ENCODE assay signal across 20 cellular contexts in the genomic region with DNA sequence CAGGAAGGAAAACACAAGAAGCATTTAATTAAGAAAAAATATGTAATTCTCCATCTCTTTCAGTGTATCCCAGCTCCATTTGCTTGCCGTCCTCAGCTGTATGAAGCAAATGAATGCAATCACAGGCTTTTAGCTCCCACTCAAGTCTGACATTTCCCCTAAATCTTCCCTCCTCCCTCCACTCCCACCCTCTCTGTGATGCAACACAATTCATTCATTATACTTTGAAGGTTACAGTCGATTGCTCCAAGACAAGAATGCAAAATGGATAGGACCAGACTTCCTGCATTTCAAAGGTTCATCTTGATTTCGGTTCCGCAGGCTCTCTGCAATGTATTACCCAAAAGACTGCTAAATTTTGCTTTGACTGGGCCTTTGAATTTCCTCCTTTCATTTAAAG.
A peak's percentile ranks its signal among the peaks of the same experiment; 100 is the strongest.
DNase-seq lines count a peak whose midpoint lies in the region; ATAC-seq and TF ChIP-seq lines count a peak whose summit lies in the region.
"Had no signal": no experiment of that assay in that cellular context is flagged by ENCODE, and none has a peak within 500 bp of the region (broad histone marks: within the 10 kb centered on the region; RNA-seq: fewer than 3 reads in every experiment).

No MANE protein-coding gene starts in this region.

- no peak for TF ChIP-seq POLR2A in tibial nerve (IDR thresholded peaks at IDR 0.05)

- peaks cover 0 to 11% (median 3%) of the 10 kb centered on the region in 4 donors for H3K4me1 ChIP-seq in tibial nerve
- H3K4me1 ChIP-seq: heart right ventricle, psoas muscle had no signal

- 38 to 43% methylated on average over 4 of the region's 4 CpGs for WGBS in tibial nerve, 2 donors

- H3K9me3 ChIP-seq in tibial nerve = no peaks in the 10 kb centered on the region
- H3K9me3 ChIP-seq: heart right ventricle, psoas muscle had no signal

- peak in 1 of 2 donors; percentile 50 for TF ChIP-seq EP300 in tibial nerve (IDR thresholded peaks at IDR 0.05)

- H3K36me3 ChIP-seq in tibial nerve = no peaks in the 10 kb centered on the region
- H3K36me3 ChIP-seq: heart right ventricle had no signal

- ATAC-seq in HG02763 (IDR thresholded peaks at IDR 0.05; ENCODE audit: unreplicated experiment) (no peak), GM18858 (IDR thresholded peaks at IDR 0.05; ENCODE audit: unreplicated experiment) (no peak)
- ATAC-seq: GM23338; heart right ventricle; naive thymus-derived CD8-positive, alpha-beta T cell; psoas muscle; stimulated activated naive B cell treated with anti-CD40 and anti-IgM and Interleukin-4, amounts not matched to agents 10 μg/mL and 1 μg/mL and 100 μg/mL, for 72 hours had no signal

- peak overlapping the region in 3 of 4 donors; percentile 48 to 77 (median 72) for H3K27ac ChIP-seq in tibial nerve
- H3K27ac ChIP-seq: 22Rv1, coronary artery, heart right ventricle, psoas muscle had no signal

- intact Hi-C loops in head of caudate nucleus (cut with DNase I) = no loop called here

- TF ChIP-seq CTCF in tibial nerve (IDR thresholded peaks at IDR 0.05) = no peak

- no peak overlapping the region for H3K4me3 ChIP-seq in tibial nerve
- H3K4me3 ChIP-seq: coronary artery, GM23338, heart right ventricle, psoas muscle had no signal

- H3K27me3 ChIP-seq in tibial nerve = no peaks in the 10 kb centered on the region
- H3K27me3 ChIP-seq: heart right ventricle had no signal

- DNase-seq in NCI-H1417 (lab: John Stamatoyannopoulos, UW) = peak in 2 of 3 experiments; percentile 21 to 58
- no peak for DNase-seq in NCI-H1417 treated with DMSO at 0.1 percent for 48 hours (lab: John Stamatoyannopoulos, UW)
- DNase-seq in SK-N-DZ (ENCODE audit: low spot score) = peak; percentile 25
- peak in 28 of 42 donors; percentile 17 to 82 (median 42) for DNase-seq in head of caudate nucleus
- DNase-seq in tibial nerve (ENCODE audit: low spot score in 2 of 2) = no peak
- no peak for DNase-seq in cerebellum (ENCODE audit: low spot score)
- DNase-seq: activated CD4-positive, alpha-beta T cell treated with anti-CD3 and anti-CD28 coated beads, Interleukin-2, amount 50 U/mL, for 4 hours; DMS153; heart right ventricle; mammary epithelial cell; naive thymus-derived CD8-positive, alpha-beta T cell; NCI-H1930; NCI-H510A treated with DMSO at 0.1 percent for 48 hours; psoas muscle; stimulated activated naive B cell treated with anti-CD40 and anti-IgM and Interleukin-4, amounts not matched to agents 10 μg/mL and 1 μg/mL and 100 μg/mL, for 72 hours had no signal

Comparison
In these comparisons a context has a peak if more than half of its experiments do, and no peak if none do; other contexts are left out.
1. DNase-seq: peak in NCI-H1417 (2 of 3), SK-N-DZ (single experiment) and head of caudate nucleus (28 of 42); none in NCI-H1417 treated with DMSO at 0.1 percent for 48 hours (single experiment), tibial nerve (0 of 2) and cerebellum (single experiment).